Comparison of ENCODE assay signal across 8 cellular contexts in genomic region chr20:32763202-32763999, GRCh38.
A peak's percentile ranks its signal among the peaks of the same experiment; 100 is the strongest.
DNase-seq lines count a peak whose midpoint lies in the region; ATAC-seq, FAIRE-seq and TF ChIP-seq lines count a peak whose summit lies in the region.

No MANE protein-coding gene starts in this region.

- peak overlapping the region; percentile 74 for H3K4me3 ChIP-seq in DOHH2 (ENCODE audit: low read length)
- peak overlapping the region; percentile 93 for H3K4me3 ChIP-seq in MM.1S (ENCODE audit: low read length)
- peak overlapping the region; percentile 77 to 88 for H3K4me3 ChIP-seq in muscle layer of colon (ENCODE audit: low read depth in 1 of 2, low read length in 2 of 2)

- H2AFZ ChIP-seq in MM.1S (ENCODE audit: low read length), result peak overlapping the region; percentile 96

- H3K4me1 ChIP-seq in DOHH2 (ENCODE audit: control insufficient read depth, low read length), result peaks cover 34% of the 10 kb centered on the region
- H3K4me1 ChIP-seq in MM.1S (ENCODE audit: low read length), result peaks cover 5% of the 10 kb centered on the region
- H3K4me1 ChIP-seq in muscle layer of colon (ENCODE audit: insufficient read depth, low read length), result peaks cover 19% of the 10 kb centered on the region

- H3K9me2 ChIP-seq in DOHH2 (replicated peaks; ENCODE audit: control insufficient read depth, low read length), result no peaks in the 10 kb centered on the region
- H3K9me2 ChIP-seq in MM.1S (replicated peaks; ENCODE audit: insufficient read depth, low read length), result no peaks in the 10 kb centered on the region

- H3K4me2 ChIP-seq in DOHH2 (ENCODE audit: low read length) (peak overlapping the region; percentile 94), MM.1S (ENCODE audit: low read depth, low read length) (peak overlapping the region; percentile 80)

- peaks cover 14% of the 10 kb centered on the region for H3K4me1 Mint-ChIP-seq in central memory CD8-positive, alpha-beta T cell

- H3K9me3 ChIP-seq in DOHH2 (ENCODE audit: control insufficient read depth, insufficient read depth, low read length) (no peaks in the 10 kb centered on the region), MM.1S (replicated peaks; ENCODE audit: insufficient read depth, low read length) (no peaks in the 10 kb centered on the region), muscle layer of colon (ENCODE audit: low read length) (no peaks in the 10 kb centered on the region)

- H3F3A ChIP-seq in DOHH2 (ENCODE audit: control insufficient read depth, insufficient read depth) (peaks cover 9% of the 10 kb centered on the region; the same call in 1 of the 2 replicates), MM.1S (ENCODE audit: insufficient read depth, low read length) (peaks cover 12% of the 10 kb centered on the region; the same call in 1 of the 2 replicates)

- peak overlapping the region; percentile 74 for H3K27ac Mint-ChIP-seq in central memory CD8-positive, alpha-beta T cell (ENCODE audit: low read depth)

- H3K9me3 Mint-ChIP-seq in central memory CD8-positive, alpha-beta T cell, result no peaks in the 10 kb centered on the region

- TF ChIP-seq CTCF in DOHH2 (IDR thresholded peaks at IDR 0.05; ENCODE audit: low read depth, low read length, poor library complexity, severe bottlenecking) (peak; percentile 13), MM.1S (IDR thresholded peaks at IDR 0.05; ENCODE audit: low read length) (no peak; the same call in 1 of the 2 replicates)

- peak overlapping the region; percentile 81 for H3K9ac ChIP-seq in MM.1S (ENCODE audit: low read length)
- peak overlapping the region; percentile 13 for H3K9ac ChIP-seq in muscle layer of colon (ENCODE audit: low read length)

- H3K36me3 Mint-ChIP-seq in central memory CD8-positive, alpha-beta T cell (ENCODE audit: insufficient read depth), result peaks cover 1% of the 10 kb centered on the region

- ATAC-seq in central memory CD8-positive, alpha-beta T cell (replicated peaks; ENCODE audit: extremely low read depth, poor library complexity, severe bottlenecking), result no peak
- ATAC-seq in GM21825 (IDR thresholded peaks at IDR 0.05; ENCODE audit: unreplicated experiment) (no peak), GM18861 (IDR thresholded peaks at IDR 0.05; ENCODE audit: unreplicated experiment) (no peak)

- H3K36me3 ChIP-seq in DOHH2 (ENCODE audit: control insufficient read depth, low read length), result no peaks in the 10 kb centered on the region
- no peaks in the 10 kb centered on the region for H3K36me3 ChIP-seq in MM.1S (replicated peaks; ENCODE audit: insufficient read depth, low read length)
- H3K36me3 ChIP-seq in muscle layer of colon (ENCODE audit: insufficient read depth, low read length), result no peaks in the 10 kb centered on the region

- FAIRE-seq in GM19239 (lab: Jason Lieb, UNC), result no peak

- H3K27me3 ChIP-seq in DOHH2 (ENCODE audit: control insufficient read depth, low read length) (peaks cover 12% of the 10 kb centered on the region), MM.1S (replicated peaks; ENCODE audit: insufficient read depth, low read length) (no peaks in the 10 kb centered on the region), muscle layer of colon (ENCODE audit: control insufficient read depth in 1 of 2, insufficient read depth in 2 of 2, low read length in 2 of 2) (no peaks in the 10 kb centered on the region)

- peak; percentile 58 for DNase-seq in MM.1S
- no peak for DNase-seq in central memory CD8-positive, alpha-beta T cell (ENCODE audit: low spot score in 2 of 2)
- DNase-seq in GM19239 (ENCODE audit: insufficient read length, low spot score), result no peak
- DNase-seq in HCEC 1CT, result no peak

- no peaks in the 10 kb centered on the region for H3K27me3 Mint-ChIP-seq in central memory CD8-positive, alpha-beta T cell

- H4K20me1 ChIP-seq in DOHH2 (ENCODE audit: control insufficient read depth, insufficient read depth, low read depth, low read length), result 0 out of 2 replicates have a peak, but pooled peaks cover 4% of the 10 kb centered on the region
- no peaks in the 10 kb centered on the region for H4K20me1 ChIP-seq in MM.1S (ENCODE audit: insufficient read depth, low read length)

- H3K27ac ChIP-seq in DOHH2 (ENCODE audit: low read depth, low read length) (no peak overlapping the region), MM.1S (ENCODE audit: low read length) (no peak overlapping the region), muscle layer of colon (ENCODE audit: low read depth, low read length) (no peak overlapping the region)

- H3K4me3 Mint-ChIP-seq in central memory CD8-positive, alpha-beta T cell, result peak overlapping the region; percentile 84

- H3K79me2 ChIP-seq in DOHH2 (ENCODE audit: control insufficient read depth, low read length), result 0 out of 2 replicates have a peak, but pooled peaks cover 2% of the 10 kb centered on the region
- peaks cover 31% of the 10 kb centered on the region for H3K79me2 ChIP-seq in MM.1S (ENCODE audit: low read length)
